Comparison of ENCODE assay signal across 13 cellular contexts in genomic region chr17:49435630-49436029, GRCh38. TPM values are rescaled to one million over a fixed set of nuclear protein-coding genes. Genes with fewer than 3 reads are reported as not detected.
"Had no signal": no experiment of that assay in that cellular context is flagged by ENCODE, and none has a peak within 500 bp of the region (broad histone marks: within the 10 kb centered on the region; RNA-seq: fewer than 3 reads in every experiment).

No MANE protein-coding gene starts in this region.

- H3K4me3 ChIP-seq: colonic mucosa, dorsolateral prefrontal cortex, esophagus squamous epithelium, gastrocnemius medialis, pancreas, upper lobe of left lung had no signal

- H3K9me3 ChIP-seq: colonic mucosa, esophagus squamous epithelium, gastrocnemius medialis, pancreas, upper lobe of left lung had no signal

- H3K9me3 Mint-ChIP-seq: activated naive CD4-positive, alpha-beta T cell treated with anti-CD3 and anti-CD28 coated beads, Interleukin-2, amount 50 U/mL, for 72 hours; activated T-cell treated with anti-CD3 and anti-CD28 coated beads, Interleukin-2, amount 50 U/mL, for 24 hours; activated T-helper 17 cell treated with anti-CD3 and anti-CD28 coated beads, Interleukin-2, amount 50 U/mL, for 72 hours; brain; natural killer cell had no signal

- H3K4me1 Mint-ChIP-seq: activated T-helper 17 cell treated with anti-CD3 and anti-CD28 coated beads, Interleukin-2, amount 50 U/mL, for 72 hours had no signal

- DNase-seq: esophagus squamous epithelium, natural killer cell, upper lobe of left lung had no signal

- H3K36me3 ChIP-seq: colonic mucosa, esophagus squamous epithelium, gastrocnemius medialis, pancreas, upper lobe of left lung had no signal

- H3K27ac Mint-ChIP-seq: activated CD8-positive, alpha-beta T cell treated with anti-CD3 and anti-CD28 coated beads, Interleukin-2, amount 10 ng/mL, durations not matched to agents 7 days and 5 days; activated naive CD4-positive, alpha-beta T cell treated with anti-CD3 and anti-CD28 coated beads, Interleukin-2, amount 50 U/mL, for 72 hours; activated T-cell treated with anti-CD3 and anti-CD28 coated beads, Interleukin-2, amount 50 U/mL, for 24 hours; activated T-helper 17 cell treated with anti-CD3 and anti-CD28 coated beads, Interleukin-2, amount 50 U/mL, for 72 hours; natural killer cell; WTC11 had no signal

- H3K4me3 Mint-ChIP-seq: activated CD8-positive, alpha-beta T cell treated with anti-CD3 and anti-CD28 coated beads, Interleukin-2, amount 10 ng/mL, durations not matched to agents 7 days and 5 days; activated T-cell treated with anti-CD3 and anti-CD28 coated beads, Interleukin-2, amount 50 U/mL, for 24 hours; activated T-helper 17 cell treated with anti-CD3 and anti-CD28 coated beads, Interleukin-2, amount 50 U/mL, for 72 hours; brain; natural killer cell; WTC11 had no signal

- H3K27ac ChIP-seq: colonic mucosa, dorsolateral prefrontal cortex, esophagus squamous epithelium, gastrocnemius medialis, pancreas, upper lobe of left lung had no signal

- H3K4me1 ChIP-seq: colonic mucosa, gastrocnemius medialis, pancreas had no signal

- H3K36me3 Mint-ChIP-seq: activated naive CD4-positive, alpha-beta T cell treated with anti-CD3 and anti-CD28 coated beads, Interleukin-2, amount 50 U/mL, for 72 hours; brain; natural killer cell; WTC11 had no signal

RNA-seq across cellular contexts. Expression of gene NGFR, which starts 59.5 kb away (rescaled TPM):
- total RNA-seq: activated naive CD4-positive, alpha-beta T cell treated with anti-CD3 and anti-CD28 coated beads, Interleukin-2, amount 50 U/mL, for 72 hours had no signal
